12 cellular contexts compared by ENCODE assay signal in the genomic region with DNA sequence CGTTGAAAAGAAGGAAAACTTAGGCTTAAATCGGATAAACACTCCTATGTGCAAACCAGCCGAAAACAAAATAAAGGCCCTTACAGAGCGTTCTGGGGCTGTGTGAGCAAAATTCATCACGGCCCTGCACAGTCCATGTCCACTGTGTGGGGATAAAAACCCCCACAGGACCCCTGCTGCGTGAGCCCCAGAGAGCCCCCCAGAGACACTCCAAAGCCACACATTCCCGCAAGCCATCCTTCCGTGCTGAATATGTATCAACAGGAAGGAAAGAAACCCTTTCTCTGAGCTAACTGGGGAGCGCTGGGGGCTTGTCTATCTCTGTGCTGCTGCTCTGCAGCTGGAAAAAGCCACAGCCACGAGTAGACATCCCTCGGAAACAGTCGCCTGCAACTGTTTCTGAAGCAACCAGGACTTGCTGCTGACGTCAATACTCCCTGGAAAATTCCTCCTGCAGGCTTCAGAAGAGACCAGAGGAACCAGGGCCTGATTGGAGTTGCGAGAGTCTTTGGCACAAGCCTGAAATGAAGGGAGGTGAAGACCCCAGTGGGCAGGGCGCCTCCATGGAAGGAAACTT.
DNase-seq lines count a peak whose midpoint lies in the region; ATAC-seq and TF ChIP-seq lines count a peak whose summit lies in the region.
"Had no signal": no experiment of that assay in that cellular context is flagged by ENCODE, and none has a peak within 500 bp of the region (broad histone marks: within the 10 kb centered on the region; RNA-seq: fewer than 3 reads in every experiment).

No MANE protein-coding gene starts in this region.

- H3K4me1 Mint-ChIP-seq in CD14-positive monocyte = peaks cover 34% of the 10 kb centered on the region

- peak overlapping the region in 5 of 7 donors; percentile 32 to 85 (median 63) for H3K27ac Mint-ChIP-seq in CD14-positive monocyte

- peaks cover 25% of the 10 kb centered on the region for H3K36me3 ChIP-seq in HUES48 (ENCODE audit: control insufficient read depth, insufficient read depth, low read length)
- H3K36me3 ChIP-seq: breast epithelium, gastrocnemius medialis had no signal

- TF ChIP-seq CTCF in CD14-positive monocyte (IDR thresholded peaks at IDR 0.05) = no peak

- no peak overlapping the region for H3K4me3 Mint-ChIP-seq in CD14-positive monocyte

- H3K9me3 Mint-ChIP-seq in CD14-positive monocyte = no peaks in the 10 kb centered on the region

- no peak for ATAC-seq in HG03432 (IDR thresholded peaks at IDR 0.05; ENCODE audit: unreplicated experiment)

- H3K4me1 ChIP-seq in HUES48 (ENCODE audit: control insufficient read depth, insufficient read depth, low read length) = peaks cover 47% of the 10 kb centered on the region
- H3K4me1 ChIP-seq: breast epithelium had no signal

- intact Hi-C loops in CD14-positive monocyte (cut with micrococcal nuclease) = loop anchor here in 1 of 2 donors (5.0 kb wide), 1 partner anchor 105 kb away; no protein-coding TSS in a partner anchor

- no peaks in the 10 kb centered on the region for H3K27me3 ChIP-seq in HUES48 (ENCODE audit: control insufficient read depth, insufficient read depth, low read length)
- H3K27me3 ChIP-seq: breast epithelium, gastrocnemius medialis had no signal

- peak overlapping the region; percentile 95 for H3K27ac ChIP-seq in HUES48 (ENCODE audit: low read depth, low read length)
- peak overlapping the region; percentile 45 for H3K27ac ChIP-seq in caudate nucleus (ENCODE audit: low read depth, low read length)
- H3K27ac ChIP-seq: breast epithelium had no signal

- DNase-seq in CD14-positive monocyte (ENCODE audit: low spot score) (no peak), caudate nucleus (lab: John Stamatoyannopoulos, UW) (peak in 9 of 61 donors; percentile 14 to 45 (median 25)), middle frontal gyrus (ENCODE audit: extremely low spot score, low spot score) (peak; percentile 61), NCI-H748 treated with DMSO at 0.1 percent for 48 hours (lab: John Stamatoyannopoulos, UW) (no peak)
- no peak for DNase-seq in stimulated activated CD4-positive, alpha-beta T cell treated with anti-CD3 and anti-CD28 coated beads, Interleukin-4, amount 100 ng/mL, for 24 hours
- DNase-seq in stimulated activated CD4-positive, alpha-beta T cell treated with anti-CD3 and anti-CD28 coated beads, Interleukin-15, amount 100 ng/mL, for 24 hours = no peak
- DNase-seq: activated CD4-positive, CD25-positive, alpha-beta regulatory T cell treated with anti-CD3 and anti-CD28 coated beads, Interleukin-2, amount 50 U/mL, for 72 hours; gastrocnemius medialis; NCI-H1417 treated with DMSO at 0.1 percent for 48 hours had no signal

- H3K9ac ChIP-seq in HUES48 (ENCODE audit: low read depth, low read length) = peak overlapping the region; percentile 57; the same call in 1 of the 2 replicates

- H3K9me3 ChIP-seq in HUES48 (ENCODE audit: control insufficient read depth, insufficient read depth, low read length) = no peaks in the 10 kb centered on the region
- H3K9me3 ChIP-seq: breast epithelium, gastrocnemius medialis had no signal

- peak overlapping the region; percentile 27; the same call in 1 of the 2 replicates for H3K4me3 ChIP-seq in HUES48 (ENCODE audit: low read depth, low read length)
- H3K4me3 ChIP-seq: breast epithelium, gastrocnemius medialis had no signal

- H3K27me3 Mint-ChIP-seq in CD14-positive monocyte (ENCODE audit: low read depth in 3 of 3) = no peaks in the 10 kb centered on the region

- peaks cover 76 to 97% of the 10 kb centered on the region in 2 donors for H3K36me3 Mint-ChIP-seq in CD14-positive monocyte
